Comparison of ENCODE assay signal across 8 cellular contexts in genomic region chr12:53179694-53180269, GRCh38. TPM values are rescaled to one million over a fixed set of nuclear protein-coding genes. Genes with fewer than 3 reads are reported as not detected.
DNase-seq lines count a peak whose midpoint lies in the region; ATAC-seq and TF ChIP-seq lines count a peak whose summit lies in the region.

No MANE protein-coding gene starts in this region.

- no peaks in the 10 kb centered on the region for H3K9me2 ChIP-seq in Karpas-422 (replicated peaks; ENCODE audit: insufficient read depth, low read length)

- peak overlapping the region; percentile 71 for H2AFZ ChIP-seq in Karpas-422 (ENCODE audit: low read length)

- peak; percentile 45 for DNase-seq in GM03348 (ENCODE audit: low spot score)
- DNase-seq in Karpas-422, result peak; percentile 59
- peak; percentile 57 for DNase-seq in cerebellar cortex (ENCODE audit: low spot score)
- no peak for DNase-seq in lung (ENCODE audit: low spot score)
- DNase-seq in type B pancreatic cell (ENCODE audit: extremely low spot score, unreplicated experiment), result no peak
- no peak for DNase-seq in kidney tubule cell (ENCODE audit: low spot score)
- DNase-seq in NCI-H226, result no peak

- H3K9ac ChIP-seq in Karpas-422 (ENCODE audit: low read length), result peak overlapping the region; percentile 96

- H3K4me2 ChIP-seq in Karpas-422 (ENCODE audit: low read depth, low read length, poor library complexity, severe bottlenecking), result peak overlapping the region; percentile 83

- TF ChIP-seq CTCF in lung (IDR thresholded peaks at IDR 0.05; ENCODE audit: control extremely low read depth, extremely low read depth) (no peak), type B pancreatic cell (conservative IDR thresholded peaks at IDR 0.05) (no peak)

- H3K27ac ChIP-seq in Karpas-422 (ENCODE audit: low read length), result peak overlapping the region; percentile 87
- peak overlapping the region; percentile 94 to 99 for H3K27ac ChIP-seq in lung (ENCODE audit: low read depth in 1 of 2, low read length in 1 of 2)

- no peaks in the 10 kb centered on the region; the same call in 1 of the 2 replicates for H4K20me1 ChIP-seq in Karpas-422 (ENCODE audit: insufficient read depth, low read depth, low read length)

- H3K9me3 ChIP-seq in Karpas-422 (ENCODE audit: low read length), result no peaks in the 10 kb centered on the region
- H3K9me3 ChIP-seq in lung (ENCODE audit: control insufficient read depth in 2 of 2, insufficient read depth in 1 of 2, low read length in 1 of 2), result no peaks in the 10 kb centered on the region

- H3K9me3 Mint-ChIP-seq in type B pancreatic cell, result no peaks in the 10 kb centered on the region

- peaks cover 28% of the 10 kb centered on the region for H3K36me3 ChIP-seq in Karpas-422 (ENCODE audit: insufficient read depth, low read length)
- peaks cover 10 to 13% of the 10 kb centered on the region in 2 donors for H3K36me3 ChIP-seq in lung (ENCODE audit: control insufficient read depth in 2 of 2, insufficient read depth in 2 of 2, low read length in 2 of 2)

- H3K4me1 ChIP-seq in Karpas-422 (ENCODE audit: low read length), result peaks cover 34% of the 10 kb centered on the region
- peaks cover 5 to 22% of the 10 kb centered on the region in 2 donors for H3K4me1 ChIP-seq in lung (ENCODE audit: control insufficient read depth in 2 of 2, insufficient read depth in 2 of 2, low read length in 2 of 2)

- 14% methylated on average over 14 of the region's 14 CpGs for WGBS in lung, 2 donors

- H3K79me2 ChIP-seq in Karpas-422 (ENCODE audit: low read length), result peaks cover 33% of the 10 kb centered on the region

- H3K27me3 Mint-ChIP-seq in type B pancreatic cell, result no peaks in the 10 kb centered on the region

- H3K36me3 Mint-ChIP-seq in type B pancreatic cell, result peaks cover 29% of the 10 kb centered on the region

- H3K27me3 ChIP-seq in Karpas-422 (ENCODE audit: low read length) (no peaks in the 10 kb centered on the region), lung (ENCODE audit: control insufficient read depth, insufficient read depth) (no peaks in the 10 kb centered on the region)

- peak overlapping the region; percentile 94 for H3K4me3 Mint-ChIP-seq in type B pancreatic cell

- H3K4me3 ChIP-seq in Karpas-422 (ENCODE audit: low read length), result peak overlapping the region; percentile 95
- H3K4me3 ChIP-seq in lung, result peak overlapping the region; percentile 62

- ATAC-seq in GM21737 (IDR thresholded peaks at IDR 0.05; ENCODE audit: unreplicated experiment), result peak; percentile 5
- peak; percentile 5 for ATAC-seq in lung (ENCODE audit: insufficient read depth, low FRiP score)

- peaks cover 51% of the 10 kb centered on the region for H3K4me1 Mint-ChIP-seq in type B pancreatic cell (ENCODE audit: unreplicated experiment)

- H3K27ac Mint-ChIP-seq in type B pancreatic cell, result peak overlapping the region; percentile 98

RNA-seq across cellular contexts. Expression of gene ZNF740, which starts 0.7 kb away (rescaled TPM):
- 24.0 and 30.6 TPM in 2 replicates for total RNA-seq in Karpas-422 (2014; rRNA removed; shearing (Covaris generic); ENCODE audit: low replicate concordance)
- total RNA-seq in lung (10 to 100 TPM; 28.0 to 37.4 TPM), type B pancreatic cell (ENCODE audit: low replicate concordance) (49.2 and 72.2 TPM in 2 replicates)
- polyA plus RNA-seq in lung, result 1 to 10 TPM; 7.8 to 8.6 TPM

RNA-seq across cellular contexts. Expression of gene CSAD, which starts 0.9 kb away (rescaled TPM):
- 13.1 and 19.2 TPM in 2 replicates for total RNA-seq in Karpas-422 (2014; rRNA removed; shearing (Covaris generic); ENCODE audit: low replicate concordance)
- total RNA-seq in lung, result 10 to 100 TPM; 30.1 to 48.8 TPM
- 10 to 100 TPM; 21.7 to 36.5 TPM for polyA plus RNA-seq in lung
- 30.6 and 49.3 TPM in 2 replicates for total RNA-seq in type B pancreatic cell (ENCODE audit: low replicate concordance)

RNA-seq across cellular contexts. Expression of gene ITGB7, which starts 27.3 kb away (rescaled TPM):
- 124 and 159 TPM in 2 replicates for total RNA-seq in Karpas-422 (2014; rRNA removed; shearing (Covaris generic); ENCODE audit: low replicate concordance)
- total RNA-seq in lung (1 to 10 TPM; 2.3 to 7.9 TPM), type B pancreatic cell (ENCODE audit: low replicate concordance) (3.2 and 4.2 TPM in 2 replicates)
- 1 to 10 TPM; 3.9 to 6.1 TPM for polyA plus RNA-seq in lung

RNA-seq across cellular contexts. Expression of gene RARG, which starts 52.2 kb away (rescaled TPM):
- 1.7 and 6.5 TPM in 2 replicates for total RNA-seq in Karpas-422 (2014; rRNA removed; shearing (Covaris generic); ENCODE audit: low replicate concordance)
- total RNA-seq in lung (10 to 100 TPM; 27.8 to 29.7 TPM), type B pancreatic cell (ENCODE audit: low replicate concordance) (74.5 and 89.9 TPM in 2 replicates)
- 10 to 100 TPM; 12.0 to 14.2 TPM for polyA plus RNA-seq in lung

Comparison
In these comparisons a context has a peak if more than half of its experiments do, and no peak if none do; other contexts are left out.
1. DNase-seq: peak in GM03348 (single experiment), Karpas-422 (single experiment) and cerebellar cortex (single experiment); none in lung (single experiment), type B pancreatic cell (single experiment), kidney tubule cell (single experiment) and NCI-H226 (single experiment).
2. RNA of gene ITGB7, which starts 27.3 kb away (total RNA-seq): 124 to 159 TPM in Karpas-422; 2.3 to 7.9 TPM in lung and 3.2 to 4.2 TPM in type B pancreatic cell; every median in the first group is over 10 times any median in the second.